14 cellular contexts compared by ENCODE assay signal in genomic region chr7:129902788-129903422, GRCh38. TPM values are rescaled to one million over a fixed set of nuclear protein-coding genes. Genes with fewer than 3 reads are reported as not detected.
DNase-seq lines count a peak whose midpoint lies in the region; ATAC-seq and TF ChIP-seq lines count a peak whose summit lies in the region.
"Had no signal": no experiment of that assay in that cellular context is flagged by ENCODE, and none has a peak within 500 bp of the region (broad histone marks: within the 10 kb centered on the region; RNA-seq: fewer than 3 reads in every experiment).

No MANE protein-coding gene starts in this region.

- CTCF ChIA-PET in CD4-positive, alpha-beta T cell (lab: Charles Lee), result no interaction called here
- CTCF ChIA-PET in naive thymus-derived CD4-positive, alpha-beta T cell (lab: Charles Lee), result interaction anchor here (0.8 kb wide), 1 partner anchor 47 kb away, joined by 3 read pairs; no protein-coding TSS in a partner anchor

- H3K27ac ChIP-seq in CD4-positive, alpha-beta T cell (ENCODE audit: low read depth, low read length), result no peak overlapping the region
- no peak overlapping the region for H3K27ac ChIP-seq in naive thymus-derived CD4-positive, alpha-beta T cell (ENCODE audit: low read depth, low read length)
- H3K27ac ChIP-seq: SJSA1 had no signal

- no peaks in the 10 kb centered on the region for H3K27me3 Mint-ChIP-seq in CD4-positive, alpha-beta T cell
- no peaks in the 10 kb centered on the region for H3K27me3 Mint-ChIP-seq in activated T-helper 17 cell treated with anti-CD3 and anti-CD28 coated beads, Interleukin-2, amount 50 U/mL, for 72 hours
- H3K27me3 Mint-ChIP-seq in naive thymus-derived CD4-positive, alpha-beta T cell, result no peaks in the 10 kb centered on the region

- H3K36me3 Mint-ChIP-seq in CD4-positive, alpha-beta T cell (ENCODE audit: low read depth), result peaks cover 77% of the 10 kb centered on the region
- H3K36me3 Mint-ChIP-seq in activated T-helper 17 cell treated with anti-CD3 and anti-CD28 coated beads, Interleukin-2, amount 50 U/mL, for 72 hours (ENCODE audit: low read depth), result peaks cover 24% of the 10 kb centered on the region
- H3K36me3 Mint-ChIP-seq in naive thymus-derived CD4-positive, alpha-beta T cell, result peaks cover 24 to 47% (median 39%) of the 10 kb centered on the region in 5 donors

- no peak for TF ChIP-seq CTCF in CD4-positive, alpha-beta T cell (IDR thresholded peaks at IDR 0.05)

- no peak overlapping the region for H3K4me3 ChIP-seq in HAP-1
- no peak overlapping the region for H3K4me3 ChIP-seq in naive thymus-derived CD4-positive, alpha-beta T cell (ENCODE audit: low read length)
- H3K4me3 ChIP-seq: SJSA1 had no signal

- H3K4me1 Mint-ChIP-seq in CD4-positive, alpha-beta T cell (ENCODE audit: low read depth), result peaks cover 90% of the 10 kb centered on the region
- peaks cover 49% of the 10 kb centered on the region for H3K4me1 Mint-ChIP-seq in activated T-helper 17 cell treated with anti-CD3 and anti-CD28 coated beads, Interleukin-2, amount 50 U/mL, for 72 hours
- H3K4me1 Mint-ChIP-seq in naive thymus-derived CD4-positive, alpha-beta T cell, result peaks cover 28 to 97% (median 87%) of the 10 kb centered on the region in 7 donors

- POLR2A ChIA-PET in CD4-positive, alpha-beta T cell (lab: Charles Lee), result no interaction called here
- POLR2A ChIA-PET in naive thymus-derived CD4-positive, alpha-beta T cell (lab: Charles Lee), result interaction anchor here (0.5 to 1.3 kb wide), 3 partner anchors 26 to 49 kb away, joined by 3 to 5 read pairs (median 4); no protein-coding TSS in a partner anchor

- DNase-seq in CD4-positive, alpha-beta T cell, result no peak
- DNase-seq in HAP-1 (ENCODE audit: low spot score in 2 of 2), result peak; percentile 78 to 85
- DNase-seq in naive thymus-derived CD4-positive, alpha-beta T cell, result no peak
- no peak for DNase-seq in globus pallidus (ENCODE audit: low spot score)
- no peak for DNase-seq in NCI-H2196 (lab: John Stamatoyannopoulos, UW; ENCODE audit: unreplicated experiment)
- DNase-seq: DMS153, H7, NCI-H1436 treated with DMSO at 0.1 percent for 48 hours, NCI-H2081, NCI-H345, NCI-H69 had no signal

- no peak for ATAC-seq in CD4-positive, alpha-beta T cell (ENCODE audit: poor library complexity)
- ATAC-seq in activated T-helper 17 cell treated with anti-CD3 and anti-CD28 coated beads, Interleukin-2, amount 50 U/mL, for 72 hours (replicated peaks), result peak; percentile 41
- ATAC-seq in naive thymus-derived CD4-positive, alpha-beta T cell, result no peak
- no peak for ATAC-seq in HG03571 (IDR thresholded peaks at IDR 0.05; ENCODE audit: unreplicated experiment)

- H3K4me1 ChIP-seq in HAP-1, result peaks cover 59% of the 10 kb centered on the region
- H3K4me1 ChIP-seq in naive thymus-derived CD4-positive, alpha-beta T cell (ENCODE audit: control insufficient read depth in 2 of 2, insufficient read depth in 2 of 2, low read length in 2 of 2), result peaks cover 18 to 60% of the 10 kb centered on the region in 2 donors
- H3K4me1 ChIP-seq: SJSA1 had no signal

- H3K4me3 Mint-ChIP-seq in CD4-positive, alpha-beta T cell, result no peak overlapping the region
- no peak overlapping the region for H3K4me3 Mint-ChIP-seq in activated T-helper 17 cell treated with anti-CD3 and anti-CD28 coated beads, Interleukin-2, amount 50 U/mL, for 72 hours
- peak overlapping the region in 4 of 10 donors; percentile 32 to 64 (median 38) for H3K4me3 Mint-ChIP-seq in naive thymus-derived CD4-positive, alpha-beta T cell

- H3K9me3 ChIP-seq in CD4-positive, alpha-beta T cell (ENCODE audit: control insufficient read depth, low read length), result no peaks in the 10 kb centered on the region
- H3K9me3 ChIP-seq in HAP-1, result no peaks in the 10 kb centered on the region
- no peaks in the 10 kb centered on the region for H3K9me3 ChIP-seq in naive thymus-derived CD4-positive, alpha-beta T cell (ENCODE audit: control insufficient read depth in 2 of 3, low read length in 3 of 3)
- H3K9me3 ChIP-seq: SJSA1 had no signal

- in situ Hi-C loops in HAP-1 (cut with MboI; ENCODE audit: low sequenced_read_pairs), result no loop called here

- intact Hi-C loops in CD4-positive, alpha-beta T cell (cut with DNase I, micrococcal nuclease), result loop anchor here in 1 of 2 experiments (2.0 kb wide), 1 partner anchor 50 kb away; the partner anchor contains the start of gene UBE2H
- intact Hi-C loops in naive thymus-derived CD4-positive, alpha-beta T cell (cut with micrococcal nuclease), result no loop called here

- peaks cover 5% of the 10 kb centered on the region for H3K9me3 Mint-ChIP-seq in CD4-positive, alpha-beta T cell
- peaks cover 4% of the 10 kb centered on the region for H3K9me3 Mint-ChIP-seq in activated T-helper 17 cell treated with anti-CD3 and anti-CD28 coated beads, Interleukin-2, amount 50 U/mL, for 72 hours
- peaks cover 0 to 19% (median 5%) of the 10 kb centered on the region in 11 donors for H3K9me3 Mint-ChIP-seq in naive thymus-derived CD4-positive, alpha-beta T cell

- no peaks in the 10 kb centered on the region for H3K27me3 ChIP-seq in CD4-positive, alpha-beta T cell (ENCODE audit: control insufficient read depth, insufficient read depth, low read length)
- H3K27me3 ChIP-seq in HAP-1 (ENCODE audit: low read depth), result no peaks in the 10 kb centered on the region
- H3K27me3 ChIP-seq in naive thymus-derived CD4-positive, alpha-beta T cell (ENCODE audit: control insufficient read depth in 2 of 2, insufficient read depth in 2 of 2, low read length in 2 of 2), result no peaks in the 10 kb centered on the region
- H3K27me3 ChIP-seq: SJSA1 had no signal

- no peaks in the 10 kb centered on the region; the same call in 1 of the 2 replicates for H3K36me3 ChIP-seq in HAP-1 (replicated peaks)
- H3K36me3 ChIP-seq in naive thymus-derived CD4-positive, alpha-beta T cell (ENCODE audit: control insufficient read depth in 2 of 3, insufficient read depth in 3 of 3, low read length in 3 of 3), result peaks cover 0 to 3% (median 0%) of the 10 kb centered on the region in 3 experiments

- H3K27ac Mint-ChIP-seq in CD4-positive, alpha-beta T cell, result peak overlapping the region; percentile 41
- no peak overlapping the region for H3K27ac Mint-ChIP-seq in activated T-helper 17 cell treated with anti-CD3 and anti-CD28 coated beads, Interleukin-2, amount 50 U/mL, for 72 hours
- peak overlapping the region in 7 of 9 donors; percentile 9 to 79 (median 53) for H3K27ac Mint-ChIP-seq in naive thymus-derived CD4-positive, alpha-beta T cell

RNA-seq across cellular contexts. Expression of gene UBE2H, which starts 49.9 kb away (rescaled TPM):
- 10 to 100 TPM; 52.1 to 52.5 TPM for total RNA-seq in CD4-positive, alpha-beta T cell
- 10 to 100 TPM; 27.8 to 54.0 TPM for total RNA-seq in activated T-helper 17 cell treated with anti-CD3 and anti-CD28 coated beads, Interleukin-2, amount 50 U/mL, for 72 hours
- 10 to 100 TPM; 32.0 to 69.2 (median 49.1) TPM for total RNA-seq in naive thymus-derived CD4-positive, alpha-beta T cell
- 10 to 100 TPM; 40.3 to 53.9 TPM for polyA plus RNA-seq in naive thymus-derived CD4-positive, alpha-beta T cell

Comparison
In these comparisons a context has a peak if more than half of its experiments do, and no peak if none do; other contexts are left out.
1. DNase-seq: peak in HAP-1 (2 of 2); none in CD4-positive, alpha-beta T cell (0 of 10), naive thymus-derived CD4-positive, alpha-beta T cell (0 of 9), globus pallidus (single experiment) and NCI-H2196 (single experiment).